23 cellular contexts compared by ENCODE assay signal in genomic region chr19:376111-376470, GRCh38. TPM values are rescaled to one million over a fixed set of nuclear protein-coding genes. Genes with fewer than 3 reads are reported as not detected.
"Had no signal": no experiment of that assay in that cellular context is flagged by ENCODE, and none has a peak within 500 bp of the region (broad histone marks: within the 10 kb centered on the region; RNA-seq: fewer than 3 reads in every experiment).

No MANE protein-coding gene starts in this region.

- H3K27ac ChIP-seq: HL-60, KMS-11 had no signal

- H3K4me3 ChIP-seq: K562 had no signal

- H3K27ac Mint-ChIP-seq: IgD-negative memory B cell had no signal

- DNase-seq: Kasumi-1, MM.1S, NCI-H1092 treated with DMSO at 0.1 percent for 48 hours, NCI-H1436, NCI-H187, NCI-H2029, NCI-H2081 treated with DMSO at 0.1 percent for 48 hours, NCI-H2171, NCI-H226, NCI-H446, NCI-H510A, NCI-H524 treated with DMSO at 0.1 percent for 48 hours, NCI-H69, NCI-H774, SHP77 had no signal

- FAIRE-seq: HTR-8/SVneo, K562, RCC 7860 had no signal

- H3K4me1 Mint-ChIP-seq: IgD-negative memory B cell had no signal

- H3K36me3 Mint-ChIP-seq: IgD-negative memory B cell had no signal

- ATAC-seq: K562, SK-N-SH treated with all-trans-retinoic acid at 6 μM for 48 hours had no signal

- H3K4me3 Mint-ChIP-seq: IgD-negative memory B cell had no signal

RNA-seq across cellular contexts. Expression of gene C2CD4C, which starts 32.9 kb away (rescaled TPM):
- total RNA-seq: K562, M059J had no signal
- polyA plus RNA-seq: IgD-negative memory B cell had no signal
